Comparison of ENCODE assay signal across 8 cellular contexts in the genomic region with DNA sequence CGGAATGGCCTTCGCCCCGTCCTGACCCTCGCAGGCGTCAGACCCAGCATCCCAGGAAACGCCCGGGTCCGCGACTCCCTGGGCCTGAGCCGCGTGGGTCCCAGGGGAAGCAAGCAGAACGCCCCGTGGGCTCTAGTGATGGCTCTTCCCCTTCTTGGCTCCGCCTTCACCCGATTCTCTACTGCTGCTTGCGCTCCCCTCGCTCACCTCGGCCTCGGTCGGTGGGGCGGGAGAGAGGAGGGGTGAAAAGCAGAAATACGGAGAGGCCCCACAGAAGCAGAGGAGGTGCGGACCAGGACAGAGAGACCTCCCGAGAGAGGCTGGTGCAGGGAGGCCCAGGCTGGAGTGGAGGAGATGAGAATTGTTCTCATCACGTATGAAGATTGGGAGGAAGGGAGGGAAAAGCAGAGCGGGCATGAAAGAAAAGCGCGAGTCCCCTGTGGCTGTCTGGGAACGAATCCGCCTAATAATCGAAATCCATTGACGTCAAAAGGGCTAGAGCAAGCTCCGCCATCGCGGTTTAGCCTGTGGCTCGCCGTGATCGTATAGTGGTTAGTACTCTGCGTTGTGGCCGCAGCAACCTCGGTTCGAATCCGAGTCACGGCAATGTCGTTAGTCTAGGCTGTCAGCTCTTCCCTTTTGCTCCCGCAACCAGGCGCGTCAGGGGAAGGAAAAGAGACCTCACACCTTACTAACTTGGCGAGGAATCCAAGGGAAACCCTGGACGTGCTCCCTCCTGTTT.
DNase-seq lines count a peak whose midpoint lies in the region; ATAC-seq and TF ChIP-seq lines count a peak whose summit lies in the region.
"Not testable (repeated sequence)": the region's sequence is repeated elsewhere in the genome, so short reads cannot be mapped to it uniquely, and the experiment has no call there.

No MANE protein-coding gene starts in this region.

- not testable (repeated sequence) for H3K4me1 ChIP-seq in subcutaneous abdominal adipose tissue (ENCODE audit: control insufficient read depth in 5 of 5, insufficient read depth in 5 of 5, low read length in 5 of 5)

- H3K9me3 ChIP-seq in subcutaneous abdominal adipose tissue (ENCODE audit: control insufficient read depth in 5 of 5, low read length in 5 of 5): not testable (repeated sequence)

- CTCF ChIA-PET in WTC11 (lab: Charles Lee): not testable (repeated sequence)

- H3K27me3 Mint-ChIP-seq in WTC11 (ENCODE audit: low read depth): not testable (repeated sequence)
- H3K27me3 Mint-ChIP-seq in natural killer cell treated with Interleukin-12 subunit alpha and Interleukin-12 subunit beta and Interleukin-15 and Interleukin-18, amount 100 ng/mL, for 72 hours: peaks cover 37% of the 10 kb centered on the region in 2 donors

- H3K27me3 ChIP-seq in subcutaneous abdominal adipose tissue (ENCODE audit: control insufficient read depth in 5 of 5, insufficient read depth in 4 of 5, low read length in 5 of 5): not testable (repeated sequence)

- not testable (repeated sequence) for H3K36me3 ChIP-seq in subcutaneous abdominal adipose tissue (ENCODE audit: control insufficient read depth in 5 of 5, insufficient read depth in 5 of 5, low read length in 5 of 5)

- POLR2A ChIA-PET in WTC11 (lab: Charles Lee): interaction anchor here (0.7 kb wide), 1 partner anchor 18 kb away, joined by 3 read pairs; no protein-coding TSS in a partner anchor

- H3K4me1 Mint-ChIP-seq in WTC11: peaks cover 33% of the 10 kb centered on the region
- H3K4me1 Mint-ChIP-seq in natural killer cell treated with Interleukin-12 subunit alpha and Interleukin-12 subunit beta and Interleukin-15 and Interleukin-18, amount 100 ng/mL, for 72 hours (ENCODE audit: low read depth in 2 of 2): peaks cover 14 to 17% of the 10 kb centered on the region in 2 donors

- intact Hi-C loops in left cardiac atrium (cut with DNase I): not testable (repeated sequence)

- not testable (repeated sequence) for H3K36me3 Mint-ChIP-seq in WTC11; natural killer cell treated with Interleukin-12 subunit alpha and Interleukin-12 subunit beta and Interleukin-15 and Interleukin-18, amount 100 ng/mL, for 72 hours

- DNase-seq in WTC11 (ENCODE audit: low spot score); left cardiac atrium; natural killer cell treated with Interleukin-12 subunit alpha and Interleukin-12 subunit beta and Interleukin-15 and Interleukin-18, amount 100 ng/mL, for 72 hours (ENCODE audit: low spot score): not testable (repeated sequence)
- peak; percentile 4 for DNase-seq in central memory CD4-positive, alpha-beta T cell

- peak overlapping the region; percentile 88 for H3K4me3 Mint-ChIP-seq in WTC11
- peak overlapping the region; percentile 85 for H3K4me3 Mint-ChIP-seq in natural killer cell treated with Interleukin-12 subunit alpha and Interleukin-12 subunit beta and Interleukin-15 and Interleukin-18, amount 100 ng/mL, for 72 hours

- ATAC-seq in GM21825 (IDR thresholded peaks at IDR 0.05; ENCODE audit: unreplicated experiment): peak; percentile 51
- peak; percentile 89 for ATAC-seq in HG03432 (IDR thresholded peaks at IDR 0.05; ENCODE audit: unreplicated experiment)
- ATAC-seq in WTC11: peak; percentile 85
- peak; percentile 88 to 89 for ATAC-seq in left cardiac atrium
- ATAC-seq in natural killer cell treated with Interleukin-12 subunit alpha and Interleukin-12 subunit beta and Interleukin-15 and Interleukin-18, amount 100 ng/mL, for 72 hours: peak; percentile 81 to 86

- not testable (repeated sequence) for H3K27ac ChIP-seq in subcutaneous abdominal adipose tissue (ENCODE audit: low read depth, low read length)

- not testable (repeated sequence) for H3K27ac Mint-ChIP-seq in WTC11
- H3K27ac Mint-ChIP-seq in natural killer cell treated with Interleukin-12 subunit alpha and Interleukin-12 subunit beta and Interleukin-15 and Interleukin-18, amount 100 ng/mL, for 72 hours: peak overlapping the region; percentile 73 to 84

- not testable (repeated sequence) for TF ChIP-seq CTCF in WTC11 (IDR thresholded peaks at IDR 0.05)

- H3K4me3 ChIP-seq in GM08714 (ENCODE audit: low read length) (peak overlapping the region; percentile 19; the same call in 1 of the 2 replicates), subcutaneous abdominal adipose tissue (ENCODE audit: low read depth in 1 of 5, low read length in 5 of 5) (peak overlapping the region; percentile 55 to 71 (median 70))

- H3K9ac ChIP-seq in subcutaneous abdominal adipose tissue (ENCODE audit: low read length in 5 of 5): not testable (repeated sequence)

- H3K9me3 Mint-ChIP-seq in WTC11; natural killer cell treated with Interleukin-12 subunit alpha and Interleukin-12 subunit beta and Interleukin-15 and Interleukin-18, amount 100 ng/mL, for 72 hours: not testable (repeated sequence)
